ENCODE assay signal across 1 cellular context in genomic region chr2:179612108-179612507, GRCh38.
TF ChIP-seq lines count a peak whose summit lies in the region.

No MANE protein-coding gene starts in this region.

TF ChIP-seq in HepG2, 621 proteins besides CTCF, POLR2A, EP300 and RAD21:
- TF ChIP-seq BCL6 (CRISPR knock-in tag; IDR thresholded peaks at IDR 0.05) (peak; percentile 54), ZNF414 (CRISPR knock-in tag; IDR thresholded peaks at IDR 0.05) (no peak)
TF ChIP-seq in HepG2: peak in this region for 1.
